Comparison of ENCODE assay signal across 8 cellular contexts in genomic region chr14:61322011-61322798, GRCh38. TPM values are rescaled to one million over a fixed set of nuclear protein-coding genes. Genes with fewer than 3 reads are reported as not detected.
A peak's percentile ranks its signal among the peaks of the same experiment; 100 is the strongest.
DNase-seq lines count a peak whose midpoint lies in the region; ATAC-seq and TF ChIP-seq lines count a peak whose summit lies in the region.

No MANE protein-coding gene starts in this region.

- H3K4me3 Mint-ChIP-seq in endodermal cell (peak overlapping the region; percentile 69), naive B cell (peak overlapping the region; percentile 79 to 92 (median 88))

- H3K27ac Mint-ChIP-seq in endodermal cell (no peak overlapping the region), naive B cell (peak overlapping the region in 1 of 6 donors; percentile 75)

- peaks cover 15% of the 10 kb centered on the region for H3K9me3 ChIP-seq in endodermal cell (ENCODE audit: control insufficient read depth, low read length)

- DNase-seq in activated naive CD4-positive, alpha-beta T cell treated with Interleukin-2 at 50 U/mL for 16 hours, result peak; percentile 48
- DNase-seq in activated naive CD4-positive, alpha-beta T cell (lab: John Stamatoyannopoulos, UW), result no peak
- DNase-seq in UCSD-AML1 (lab: John Stamatoyannopoulos, UW; ENCODE audit: unreplicated experiment) (peak; percentile 50), endodermal cell (peak; percentile 71), naive B cell (no peak), SW 1271 (lab: John Stamatoyannopoulos, UW) (no peak), midbrain (lab: John Stamatoyannopoulos, UW) (no peak)

- WGBS in endodermal cell (ENCODE audit: insufficient coverage in 1 of 2, insufficient read length in 1 of 2), 2 experiments, result 10 to 14% methylated on average over 10 to 63 of the region's 63 CpGs

- H3K36me3 Mint-ChIP-seq in endodermal cell (ENCODE audit: low read depth), result peaks cover 2% of the 10 kb centered on the region
- H3K36me3 Mint-ChIP-seq in naive B cell, result no peaks in the 10 kb centered on the region

- no peak overlapping the region for H3K27ac ChIP-seq in endodermal cell (ENCODE audit: low read depth, low read length)

- TF ChIP-seq CTCF in endodermal cell (conservative IDR thresholded peaks at IDR 0.05), result no peak

- H3K27me3 ChIP-seq in endodermal cell (ENCODE audit: control insufficient read depth, insufficient read depth, low read length, poor library complexity, severe bottlenecking), result peaks cover 40% of the 10 kb centered on the region

- no peaks in the 10 kb centered on the region for H3K4me1 ChIP-seq in endodermal cell (ENCODE audit: control insufficient read depth, insufficient read depth, low read length)

- H3K4me1 Mint-ChIP-seq in endodermal cell (peaks cover 9% of the 10 kb centered on the region), naive B cell (peaks cover 12 to 13% (median 13%) of the 10 kb centered on the region in 3 donors)

- H3K9me3 Mint-ChIP-seq in endodermal cell (peaks cover 17% of the 10 kb centered on the region), naive B cell (peaks cover 0 to 13% (median 0%) of the 10 kb centered on the region in 7 donors)

- peak overlapping the region; percentile 79 for H3K4me3 ChIP-seq in endodermal cell (ENCODE audit: low read length)

- ATAC-seq in naive B cell (ENCODE audit: low read depth in 2 of 2), result peak; percentile 14 to 16
- ATAC-seq in GM21367 (IDR thresholded peaks at IDR 0.05; ENCODE audit: unreplicated experiment), result no peak

- H3K27me3 Mint-ChIP-seq in endodermal cell (ENCODE audit: insufficient read depth), result peaks cover 29% of the 10 kb centered on the region
- H3K27me3 Mint-ChIP-seq in naive B cell, result peaks cover 8 to 23% (median 11%) of the 10 kb centered on the region in 3 donors

- H3K36me3 ChIP-seq in endodermal cell (ENCODE audit: control insufficient read depth, insufficient read depth, low read length), result no peaks in the 10 kb centered on the region

- peak overlapping the region; percentile 25 for H3K9ac ChIP-seq in endodermal cell (ENCODE audit: extremely low read depth, low read length, poor library complexity, severe bottlenecking)

RNA-seq across cellular contexts. Expression of gene PRKCH, which starts 0.8 kb away (rescaled TPM):
- total RNA-seq in endodermal cell, result 1 to 10 TPM; 7.2 to 8.6 TPM
- 1.2 TPM for polyA plus RNA-seq in endodermal cell (2013, experiment 1 of 2)
- polyA plus RNA-seq in endodermal cell (2013, experiment 2 of 2), result 1.4 TPM
- 1 to 10 TPM in 5 of 6 donors, under 1 TPM in 1; 0.59 to 2.8 (median 2.1) TPM for polyA plus RNA-seq in naive B cell (ENCODE audit: low read depth in 6 of 6)

RNA-seq across cellular contexts. Expression of gene TMEM30B, which starts 41.1 kb away (rescaled TPM):
- 10 to 100 TPM; 10.1 to 11.4 TPM for total RNA-seq in endodermal cell
- polyA plus RNA-seq in endodermal cell (2013, experiment 1 of 2), result 0.64 TPM
- 0.37 TPM for polyA plus RNA-seq in endodermal cell (2013, experiment 2 of 2)
- polyA plus RNA-seq in naive B cell (ENCODE audit: low read depth in 6 of 6), result under 1 TPM in 1 of 6 donors, not detected in 5; 0.07 TPM

Comparison
In these comparisons a context has a peak if more than half of its experiments do, and no peak if none do; other contexts are left out.
1. DNase-seq: peak in activated naive CD4-positive, alpha-beta T cell treated with Interleukin-2 at 50 U/mL for 16 hours (single experiment), UCSD-AML1 (single experiment) and endodermal cell (single experiment); none in activated naive CD4-positive, alpha-beta T cell (0 of 4), naive B cell (single experiment), SW 1271 (0 of 2) and midbrain (single experiment).